1 cellular context compared by ENCODE assay signal in genomic region chr2:99608092-99608491, GRCh38.
TF ChIP-seq lines count a peak whose summit lies in the region.

No MANE protein-coding gene starts in this region.

TF ChIP-seq in K562, 482 proteins besides CTCF, POLR2A, EP300 and RAD21:
- TF ChIP-seq DLX4 (CRISPR knock-in tag; IDR thresholded peaks at IDR 0.05) (no peak), TGIF2 (CRISPR knock-in tag; IDR thresholded peaks at IDR 0.05) (no peak), CBX5 (IDR thresholded peaks at IDR 0.05; ENCODE audit: borderline replicate concordance, low read depth) (no peak), POLR3A (IDR thresholded peaks at IDR 0.05; ENCODE audit: borderline replicate concordance, extremely low read depth, insufficient read depth, insufficient read length) (no peak), ZFX (CRISPR knock-in tag; IDR thresholded peaks at IDR 0.05) (no peak), ZC3H4 (CRISPR knock-in tag; IDR thresholded peaks at IDR 0.05; ENCODE audit: borderline replicate concordance) (no peak), BRF2 (IDR thresholded peaks at IDR 0.05; ENCODE audit: borderline replicate concordance, insufficient read depth, insufficient read length) (no peak), KDM2B (CRISPR knock-in tag; IDR thresholded peaks at IDR 0.05) (no peak), ARID3B (CRISPR knock-in tag; IDR thresholded peaks at IDR 0.05; ENCODE audit: borderline replicate concordance) (no peak), LCOR (CRISPR knock-in tag; IDR thresholded peaks at IDR 0.05) (no peak), RFX1 (IDR thresholded peaks at IDR 0.05) (no peak)
